ENCODE assay signal across 15 cellular contexts in the genomic region with DNA sequence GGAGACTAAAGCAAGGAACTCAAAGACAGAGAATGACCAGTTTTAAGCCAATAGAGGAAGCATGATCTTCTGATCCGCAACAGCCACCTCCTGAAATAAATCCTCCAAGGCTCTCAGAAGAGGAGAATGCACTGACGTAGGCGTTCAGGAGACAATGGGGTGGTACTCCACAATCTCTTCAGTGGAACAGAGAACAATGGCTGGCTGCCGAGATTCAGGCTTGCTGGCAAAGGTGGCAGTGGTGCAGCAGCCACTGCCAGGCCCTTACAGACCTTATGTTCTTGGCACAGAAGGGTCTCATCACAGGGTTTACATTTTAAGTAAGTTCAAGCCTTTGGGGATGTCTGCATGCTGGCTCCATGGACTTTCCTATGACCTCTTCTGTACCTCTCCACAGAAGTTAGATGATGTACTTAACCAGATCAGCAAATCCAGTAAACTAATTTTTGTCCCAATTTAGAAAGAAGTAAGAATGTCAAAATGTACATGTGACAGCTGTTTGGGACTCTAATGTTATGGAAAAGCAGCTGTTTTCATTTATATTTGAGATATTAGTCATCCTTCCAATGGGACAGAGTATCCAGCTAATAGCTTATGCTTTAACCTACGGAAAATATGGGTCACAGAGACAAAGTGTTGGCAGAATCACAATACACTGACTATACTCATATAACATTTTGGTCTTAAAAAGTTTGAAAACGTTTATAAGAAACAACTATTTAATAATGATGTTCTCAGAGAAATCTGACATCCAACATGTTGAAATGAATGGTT.
DNase-seq lines count a peak whose midpoint lies in the region; ATAC-seq and TF ChIP-seq lines count a peak whose summit lies in the region.
"Had no signal": no experiment of that assay in that cellular context is flagged by ENCODE, and none has a peak within 500 bp of the region (broad histone marks: within the 10 kb centered on the region; RNA-seq: fewer than 3 reads in every experiment).

No MANE protein-coding gene starts in this region.

- H3K36me3 ChIP-seq in heart right ventricle: peaks cover 0 to under 1% (median 0%) of the 10 kb centered on the region in 9 donors
- H3K36me3 ChIP-seq: cardiac muscle cell had no signal

- no peaks in the 10 kb centered on the region for H3K27me3 Mint-ChIP-seq in stimulated activated naive B cell treated with anti-CD40 and anti-IgM and Interleukin-4, amounts not matched to agents 10 μg/mL and 1 μg/mL and 100 μg/mL, for 72 hours
- H3K27me3 Mint-ChIP-seq: activated CD8-positive, alpha-beta T cell treated with anti-CD3 and anti-CD28 coated beads for 36 hours had no signal

- H3K27me3 ChIP-seq in heart right ventricle: no peaks in the 10 kb centered on the region
- H3K27me3 ChIP-seq: cardiac muscle cell had no signal

- H3K9me3 Mint-ChIP-seq in stimulated activated naive B cell treated with anti-CD40 and anti-IgM and Interleukin-4, amounts not matched to agents 10 μg/mL and 1 μg/mL and 100 μg/mL, for 72 hours: peaks cover 0 to 1% of the 10 kb centered on the region in 2 donors
- H3K9me3 Mint-ChIP-seq: activated CD8-positive, alpha-beta T cell treated with anti-CD3 and anti-CD28 coated beads for 36 hours had no signal

- no peak overlapping the region for H3K4me3 Mint-ChIP-seq in stimulated activated naive B cell treated with anti-CD40 and anti-IgM and Interleukin-4, amounts not matched to agents 10 μg/mL and 1 μg/mL and 100 μg/mL, for 72 hours
- H3K4me3 Mint-ChIP-seq: activated CD8-positive, alpha-beta T cell treated with anti-CD3 and anti-CD28 coated beads for 36 hours had no signal

- H3K36me3 Mint-ChIP-seq in stimulated activated naive B cell treated with anti-CD40 and anti-IgM and Interleukin-4, amounts not matched to agents 10 μg/mL and 1 μg/mL and 100 μg/mL, for 72 hours: peaks cover 27 to 48% of the 10 kb centered on the region in 2 donors

- peak overlapping the region; percentile 9 for H3K27ac Mint-ChIP-seq in stimulated activated naive B cell treated with anti-CD40 and anti-IgM and Interleukin-4, amounts not matched to agents 10 μg/mL and 1 μg/mL and 100 μg/mL, for 72 hours
- H3K27ac Mint-ChIP-seq: activated CD8-positive, alpha-beta T cell treated with anti-CD3 and anti-CD28 coated beads for 36 hours had no signal

- TF ChIP-seq CTCF in cardiac fibroblast (IDR thresholded peaks at IDR 0.05; ENCODE audit: low read depth, low read length): no peak
- no peak for TF ChIP-seq CTCF in heart right ventricle (IDR thresholded peaks at IDR 0.05)

- peaks cover 0 to 83% (median 15%) of the 10 kb centered on the region in 9 donors for H3K4me1 ChIP-seq in heart right ventricle

- no peaks in the 10 kb centered on the region for H3K9me3 ChIP-seq in heart right ventricle

- peak overlapping the region in 9 of 10 donors; percentile 12 to 85 (median 56) for H3K27ac ChIP-seq in heart right ventricle
- H3K27ac ChIP-seq: 22Rv1, cardiac muscle cell had no signal

- H3K4me1 Mint-ChIP-seq in stimulated activated naive B cell treated with anti-CD40 and anti-IgM and Interleukin-4, amounts not matched to agents 10 μg/mL and 1 μg/mL and 100 μg/mL, for 72 hours: peaks cover 43 to 78% of the 10 kb centered on the region in 2 donors

- ATAC-seq in heart right ventricle (peak in 7 of 8 donors; percentile 75 to 97 (median 89)), HG02571 (IDR thresholded peaks at IDR 0.05; ENCODE audit: unreplicated experiment) (no peak), HG03432 (IDR thresholded peaks at IDR 0.05; ENCODE audit: unreplicated experiment) (no peak)
- no peak for ATAC-seq in stimulated activated naive B cell treated with anti-CD40 and anti-IgM and Interleukin-4, amounts not matched to agents 10 μg/mL and 1 μg/mL and 100 μg/mL, for 72 hours (replicated peaks)
- ATAC-seq: activated CD8-positive, alpha-beta T cell treated with anti-CD3 and anti-CD28 coated beads for 36 hours; esophagus mucosa had no signal

- WGBS in heart right ventricle, 2 donors: 40 to 62% methylated on average over 6 of the region's 6 CpGs

- DNase-seq in DMS 273 (lab: John Stamatoyannopoulos, UW; ENCODE audit: unreplicated experiment) (peak; percentile 24), DMS 273 treated with DMSO at 0.1 percent for 48 hours (lab: John Stamatoyannopoulos, UW) (no peak), cardiac fibroblast (ENCODE audit: low read depth in 2 of 2) (peak; percentile 79 to 83), heart right ventricle (peak; percentile 68 to 69), NCI-H524 treated with DMSO at 0.1 percent for 48 hours (lab: John Stamatoyannopoulos, UW) (no peak)
- no peak for DNase-seq in stimulated activated naive B cell treated with anti-CD40 and anti-IgM and Interleukin-4, amounts not matched to agents 10 μg/mL and 1 μg/mL and 100 μg/mL, for 72 hours
- DNase-seq: activated CD8-positive, alpha-beta T cell treated with anti-CD3 and anti-CD28 coated beads for 36 hours; activated gamma-delta T cell treated with Interleukin-2 at 50 U/mL for 16 hours; COR-L47; NCI-H510A treated with DMSO at 0.1 percent for 48 hours had no signal

- intact Hi-C loops in heart right ventricle (cut with DNase I): no loop called here

- H3K4me3 ChIP-seq in cardiac fibroblast (replicated peaks in 1 of 2; ENCODE audit: low read depth in 2 of 2, low read length in 2 of 2) (no peak overlapping the region), heart right ventricle (no peak overlapping the region)
- H3K4me3 ChIP-seq: cardiac muscle cell had no signal

Comparison
In these comparisons a context has a peak if more than half of its experiments do, and no peak if none do; other contexts are left out.
1. DNase-seq: peak in DMS 273 (single experiment), cardiac fibroblast (2 of 2) and heart right ventricle (2 of 2); none in DMS 273 treated with DMSO at 0.1 percent for 48 hours (single experiment), stimulated activated naive B cell treated with anti-CD40 and anti-IgM and Interleukin-4, amounts not matched to agents 10 μg/mL and 1 μg/mL and 100 μg/mL, for 72 hours (single experiment) and NCI-H524 treated with DMSO at 0.1 percent for 48 hours (single experiment).
2. ATAC-seq: peak in heart right ventricle (7 of 8); none in stimulated activated naive B cell treated with anti-CD40 and anti-IgM and Interleukin-4, amounts not matched to agents 10 μg/mL and 1 μg/mL and 100 μg/mL, for 72 hours (0 of 2), HG02571 (single experiment) and HG03432 (single experiment).